1 cellular context compared by ENCODE assay signal in genomic region chr16:57003439-57004386, GRCh38.
TF ChIP-seq lines count a peak whose summit lies in the region.

No MANE protein-coding gene starts in this region.

TF ChIP-seq in GM23338, 12 proteins besides CTCF, POLR2A, EP300 and RAD21 (continued from another document):
- TF ChIP-seq ZNF462 (CRISPR knock-in tag; IDR thresholded peaks at IDR 0.05) (no peak), POLR2AphosphoS5 (IDR thresholded peaks at IDR 0.05; ENCODE audit: low read depth) (no peak), ZNF331 (CRISPR knock-in tag; IDR thresholded peaks at IDR 0.05; ENCODE audit: low read depth) (no peak), EZH2phosphoT487 (IDR thresholded peaks at IDR 0.05; ENCODE audit: unreplicated experiment) (no peak), CREB1 (CRISPR knock-in tag; IDR thresholded peaks at IDR 0.05; ENCODE audit: low read depth) (no peak)
